Comparison of ENCODE assay signal across 13 cellular contexts in the genomic region with DNA sequence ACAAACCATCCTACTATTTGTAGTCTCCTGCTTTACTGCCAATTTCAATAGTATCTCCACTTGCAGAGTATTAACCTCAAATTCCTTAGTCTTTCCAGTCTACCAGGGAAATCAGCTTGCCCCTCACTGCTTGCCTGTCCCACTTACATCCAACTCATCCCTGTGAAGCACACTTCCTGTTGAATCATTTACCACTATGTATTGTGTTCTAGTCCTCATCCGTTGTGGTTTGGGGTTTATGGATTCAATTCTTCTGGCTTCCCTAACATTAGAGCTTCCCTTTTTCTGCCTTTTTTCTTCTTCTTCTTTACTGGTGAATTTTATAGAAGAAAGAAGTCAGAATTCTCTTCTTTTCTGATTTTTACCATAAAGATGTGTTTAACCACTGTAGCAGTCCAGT. TPM values are rescaled to one million over a fixed set of nuclear protein-coding genes. Genes with fewer than 3 reads are reported as not detected.
DNase-seq lines count a peak whose midpoint lies in the region; ATAC-seq and TF ChIP-seq lines count a peak whose summit lies in the region.
"Had no signal": no experiment of that assay in that cellular context is flagged by ENCODE, and none has a peak within 500 bp of the region (broad histone marks: within the 10 kb centered on the region; RNA-seq: fewer than 3 reads in every experiment).

No MANE protein-coding gene starts in this region.

- DNase-seq in activated naive CD8-positive, alpha-beta T cell treated with anti-CD3 and anti-CD28 coated beads for 36 hours = no peak
- no peak for DNase-seq in activated naive CD8-positive, alpha-beta T cell treated with anti-CD3 and anti-CD28 coated beads, Interleukin-2, amount 50 U/mL, for 24 hours
- peak in 1 of 2 experiments; percentile 30 for DNase-seq in SJCRH30
- peak; percentile 50 for DNase-seq in fibroblast of pulmonary artery (ENCODE audit: low read depth)
- no peak for DNase-seq in upper lobe of right lung
- DNase-seq in pons (ENCODE audit: low spot score) = no peak
- DNase-seq in activated CD4-positive, alpha-beta T cell treated with anti-CD3 and anti-CD28 coated beads, Interleukin-2, amount 50 U/mL, for 4 hours = no peak
- DNase-seq: ACHN; activated CD4-positive, alpha-beta T cell treated with anti-CD3 and anti-CD28 coated beads for 1 hour; naive B cell; NCI-H187 had no signal

- H3K4me3 ChIP-seq in SJCRH30 (no peak overlapping the region), fibroblast of pulmonary artery (replicated peaks; ENCODE audit: low read depth, low read length) (no peak overlapping the region), upper lobe of right lung (no peak overlapping the region)

- TF ChIP-seq CTCF in fibroblast of pulmonary artery (IDR thresholded peaks at IDR 0.05; ENCODE audit: low read length, missing control alignments) = no peak
- TF ChIP-seq CTCF in upper lobe of right lung (IDR thresholded peaks at IDR 0.05) = no peak

- H3K4me1 Mint-ChIP-seq in activated naive CD8-positive, alpha-beta T cell treated with anti-CD3 and anti-CD28 coated beads for 36 hours = peaks cover 37% of the 10 kb centered on the region
- H3K4me1 Mint-ChIP-seq in activated naive CD8-positive, alpha-beta T cell treated with anti-CD3 and anti-CD28 coated beads, Interleukin-2, amount 50 U/mL, for 24 hours = peaks cover 53% of the 10 kb centered on the region

- no peaks in the 10 kb centered on the region for H3K27me3 Mint-ChIP-seq in activated naive CD8-positive, alpha-beta T cell treated with anti-CD3 and anti-CD28 coated beads for 36 hours
- peaks cover under 1% of the 10 kb centered on the region for H3K27me3 Mint-ChIP-seq in activated naive CD8-positive, alpha-beta T cell treated with anti-CD3 and anti-CD28 coated beads, Interleukin-2, amount 50 U/mL, for 24 hours
- H3K27me3 Mint-ChIP-seq: naive B cell had no signal

- no peaks in the 10 kb centered on the region for H3K36me3 ChIP-seq in SJCRH30
- no peaks in the 10 kb centered on the region for H3K36me3 ChIP-seq in upper lobe of right lung

- ATAC-seq in activated naive CD8-positive, alpha-beta T cell treated with anti-CD3 and anti-CD28 coated beads, Interleukin-2, amount 50 U/mL, for 24 hours = no peak
- ATAC-seq in upper lobe of right lung (peak; percentile 50), HG03108 (IDR thresholded peaks at IDR 0.05; ENCODE audit: unreplicated experiment) (no peak)
- ATAC-seq: activated naive CD4-positive, alpha-beta T cell treated with anti-CD3 and anti-CD28 coated beads, Interleukin-2, amount 50 U/mL, for 72 hours had no signal

- H3K9me3 Mint-ChIP-seq in activated naive CD8-positive, alpha-beta T cell treated with anti-CD3 and anti-CD28 coated beads for 36 hours = no peaks in the 10 kb centered on the region
- no peaks in the 10 kb centered on the region for H3K9me3 Mint-ChIP-seq in activated naive CD8-positive, alpha-beta T cell treated with anti-CD3 and anti-CD28 coated beads, Interleukin-2, amount 50 U/mL, for 24 hours

- no peaks in the 10 kb centered on the region for H3K36me3 Mint-ChIP-seq in activated naive CD8-positive, alpha-beta T cell treated with anti-CD3 and anti-CD28 coated beads for 36 hours
- no peaks in the 10 kb centered on the region for H3K36me3 Mint-ChIP-seq in activated naive CD8-positive, alpha-beta T cell treated with anti-CD3 and anti-CD28 coated beads, Interleukin-2, amount 50 U/mL, for 24 hours (ENCODE audit: low read depth)

- H3K9me3 ChIP-seq in SJCRH30 (replicated peaks) (no peaks in the 10 kb centered on the region), upper lobe of right lung (no peaks in the 10 kb centered on the region)

- H3K27me3 ChIP-seq in SJCRH30 (no peaks in the 10 kb centered on the region), upper lobe of right lung (no peaks in the 10 kb centered on the region)

- H3K27ac Mint-ChIP-seq in activated naive CD8-positive, alpha-beta T cell treated with anti-CD3 and anti-CD28 coated beads for 36 hours = peak overlapping the region; percentile 35
- no peak overlapping the region for H3K27ac Mint-ChIP-seq in activated naive CD8-positive, alpha-beta T cell treated with anti-CD3 and anti-CD28 coated beads, Interleukin-2, amount 50 U/mL, for 24 hours
- H3K27ac Mint-ChIP-seq: activated naive CD4-positive, alpha-beta T cell treated with anti-CD3 and anti-CD28 coated beads, Interleukin-2, amount 50 U/mL, for 72 hours had no signal

- H3K27ac ChIP-seq in SJCRH30 (peak overlapping the region; percentile 12), upper lobe of right lung (no peak overlapping the region)

- H3K4me1 ChIP-seq in SJCRH30 = peaks cover 11% of the 10 kb centered on the region; the same call in 1 of the 2 replicates
- H3K4me1 ChIP-seq in upper lobe of right lung = peaks cover 15% of the 10 kb centered on the region

- no peak overlapping the region for H3K4me3 Mint-ChIP-seq in activated naive CD8-positive, alpha-beta T cell treated with anti-CD3 and anti-CD28 coated beads for 36 hours
- no peak overlapping the region for H3K4me3 Mint-ChIP-seq in activated naive CD8-positive, alpha-beta T cell treated with anti-CD3 and anti-CD28 coated beads, Interleukin-2, amount 50 U/mL, for 24 hours

- intact Hi-C loops in upper lobe of right lung (cut with DNase I) = no loop called here

RNA-seq across cellular contexts. Expression of a gene that starts 5.1 kb away (rescaled TPM):
- total RNA-seq in activated naive CD8-positive, alpha-beta T cell treated with anti-CD3 and anti-CD28 coated beads for 36 hours = under 1 TPM; 0.18 to 0.19 TPM
- 0.73 and 1.0 TPM in 2 replicates for total RNA-seq in SJCRH30 (2014; rRNA removed; shearing (Covaris generic))
- total RNA-seq in upper lobe of right lung = 1.3 TPM
